In the genomic region with DNA sequence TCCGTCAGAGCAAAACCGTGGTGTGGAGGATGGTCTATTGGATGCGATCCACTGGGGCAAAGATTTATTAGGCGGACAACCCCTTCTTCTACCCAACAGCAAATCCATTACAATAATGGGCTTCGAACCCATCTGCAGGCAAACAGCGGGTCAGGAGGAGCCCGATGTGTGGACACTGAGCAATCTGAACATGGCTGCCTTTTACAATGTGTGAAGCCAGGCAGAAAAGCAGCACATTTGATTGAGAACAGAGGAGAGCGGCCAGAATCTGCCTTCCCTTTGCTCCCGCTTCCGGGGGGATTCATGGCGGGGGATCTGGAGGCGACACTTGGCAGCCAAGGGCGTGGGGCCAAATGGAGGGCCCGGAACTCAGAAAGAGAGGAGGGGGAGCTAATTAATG, we compare ENCODE assay signal across 27 cellular contexts.
"Had no signal": no experiment of that assay in that cellular context is flagged by ENCODE, and none has a peak within 500 bp of the region (broad histone marks: within the 10 kb centered on the region; RNA-seq: fewer than 3 reads in every experiment).

No MANE protein-coding gene starts in this region.

- H3K27ac ChIP-seq: heart right ventricle, hepatocyte, left lung, lower lobe of right lung, ovary, sigmoid colon, spleen, suprapubic skin, thoracic aorta, tibial artery, upper lobe of right lung had no signal

- H3K27ac Mint-ChIP-seq: naive B cell; natural killer cell; progenitor cell of endocrine pancreas; stimulated activated effector memory CD8-positive, alpha-beta T cell treated with anti-CD3 and anti-CD28 coated beads, Interleukin-12 subunit alpha, Interleukin-12 subunit beta, amount 100 ng/mL, for 72 hours; stimulated activated naive CD8-positive, alpha-beta T cell treated with anti-CD3 and anti-CD28 coated beads, Interleukin-15, Interleukin-2, amounts not matched to agents 100 ng/mL and 50 ng/mL, for 24 hours had no signal

- H3K4me3 ChIP-seq: heart right ventricle, hepatocyte, left lung, lower lobe of right lung, ovary, sigmoid colon, spleen, suprapubic skin, thoracic aorta, tibial artery, upper lobe of right lung had no signal

- ATAC-seq: heart right ventricle; left cardiac atrium; left lung; lower lobe of right lung; natural killer cell; right cardiac atrium; stimulated activated effector memory CD8-positive, alpha-beta T cell treated with anti-CD3 and anti-CD28 coated beads, Interleukin-12 subunit alpha, Interleukin-12 subunit beta, amount 100 ng/mL, for 72 hours; upper lobe of right lung had no signal

- FAIRE-seq: small intestine, urothelium cell line had no signal

- H3K79me2 ChIP-seq: hepatocyte had no signal

- H3K36me3 Mint-ChIP-seq: natural killer cell; stimulated activated effector memory CD8-positive, alpha-beta T cell treated with anti-CD3 and anti-CD28 coated beads, Interleukin-12 subunit alpha, Interleukin-12 subunit beta, amount 100 ng/mL, for 72 hours had no signal

- H3K36me3 ChIP-seq: heart right ventricle, left lung, lower lobe of right lung, ovary, sigmoid colon, spleen, suprapubic skin, thoracic aorta, tibial artery, upper lobe of right lung had no signal

- H3K4me1 ChIP-seq: heart right ventricle, left lung, lower lobe of right lung, sigmoid colon, spleen, tibial artery, upper lobe of right lung had no signal

- DNase-seq: heart right ventricle; islet precursor cell; left cardiac atrium; left lung; lower lobe of right lung; mammary epithelial cell; mesenchymal stem cell; naive B cell; natural killer cell; ovary; right cardiac atrium; sigmoid colon; small intestine; spleen; stimulated activated CD4-positive, alpha-beta T cell treated with anti-CD3 and anti-CD28 coated beads, Interleukin-4, amount 100 ng/mL, for 24 hours; stimulated activated naive CD4-positive, alpha-beta T cell; tibial artery; trophoblast cell; upper lobe of right lung had no signal

- H3K4me2 ChIP-seq: hepatocyte had no signal

- H3K9me3 Mint-ChIP-seq: natural killer cell; neural crest cell; stimulated activated effector memory CD8-positive, alpha-beta T cell treated with anti-CD3 and anti-CD28 coated beads, Interleukin-12 subunit alpha, Interleukin-12 subunit beta, amount 100 ng/mL, for 72 hours; stimulated activated naive CD8-positive, alpha-beta T cell treated with anti-CD3 and anti-CD28 coated beads, Interleukin-15, Interleukin-2, amounts not matched to agents 100 ng/mL and 50 ng/mL, for 24 hours had no signal

- H2AFZ ChIP-seq: hepatocyte had no signal

- H3K4me3 Mint-ChIP-seq: naive B cell; natural killer cell; neural crest cell; stimulated activated effector memory CD8-positive, alpha-beta T cell treated with anti-CD3 and anti-CD28 coated beads, Interleukin-12 subunit alpha, Interleukin-12 subunit beta, amount 100 ng/mL, for 72 hours; stimulated activated naive CD8-positive, alpha-beta T cell treated with anti-CD3 and anti-CD28 coated beads, Interleukin-15, Interleukin-2, amounts not matched to agents 100 ng/mL and 50 ng/mL, for 24 hours had no signal

- H3K27me3 ChIP-seq: hepatocyte, ovary, suprapubic skin, upper lobe of right lung had no signal

- H3K9me3 ChIP-seq: heart right ventricle, left lung, lower lobe of right lung, ovary, sigmoid colon, suprapubic skin, thoracic aorta, tibial artery, upper lobe of right lung had no signal

- H3K4me1 Mint-ChIP-seq: naive B cell; natural killer cell; neural crest cell; stimulated activated effector memory CD8-positive, alpha-beta T cell treated with anti-CD3 and anti-CD28 coated beads, Interleukin-12 subunit alpha, Interleukin-12 subunit beta, amount 100 ng/mL, for 72 hours had no signal
